ENCODE assay signal across 18 cellular contexts in the genomic region with DNA sequence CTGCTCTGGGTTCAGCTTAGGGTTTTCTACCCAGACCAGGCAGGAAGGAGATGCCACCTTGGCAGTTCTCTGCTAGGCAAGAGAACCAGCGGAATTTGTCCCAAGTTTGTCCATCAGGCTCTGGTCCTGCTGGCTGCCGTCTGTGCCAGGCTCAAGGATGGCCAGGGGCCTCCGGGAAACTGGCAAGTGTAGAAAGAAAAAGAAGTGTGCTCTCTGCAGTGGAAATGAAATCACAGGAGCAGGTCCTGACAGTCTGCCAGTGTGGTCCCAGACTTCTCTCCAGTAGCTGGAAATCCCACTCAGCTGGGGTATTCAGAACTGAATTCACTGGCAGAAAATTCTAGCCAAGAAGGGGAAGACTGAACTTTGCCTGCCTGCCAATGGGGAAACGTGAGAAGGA.
DNase-seq lines count a peak whose midpoint lies in the region; ATAC-seq and TF ChIP-seq lines count a peak whose summit lies in the region.
"Had no signal": no experiment of that assay in that cellular context is flagged by ENCODE, and none has a peak within 500 bp of the region (broad histone marks: within the 10 kb centered on the region; RNA-seq: fewer than 3 reads in every experiment).

No MANE protein-coding gene starts in this region.

- H3K4me1 ChIP-seq in endodermal cell (ENCODE audit: control insufficient read depth, insufficient read depth, low read length) (peaks cover 6% of the 10 kb centered on the region), left lung (peaks cover 26 to 41% of the 10 kb centered on the region in 2 donors)

- WGBS in endodermal cell (ENCODE audit: insufficient coverage in 1 of 2, insufficient read length in 1 of 2), 2 experiments = 92 to 100% methylated on average over 1 to 4 of the region's 4 CpGs

- POLR2A ChIA-PET in RWPE1 (lab: Yijun Ruan, JAX; ENCODE audit: low non-redundant PET) = no interaction called here

- H3K4me1 Mint-ChIP-seq in endodermal cell (peaks cover 20% of the 10 kb centered on the region), osteocyte (ENCODE audit: unreplicated experiment) (peaks cover 74% of the 10 kb centered on the region)
- peaks cover 28 to 46% of the 10 kb centered on the region in 2 donors for H3K4me1 Mint-ChIP-seq in stimulated activated naive B cell treated with anti-CD40 and anti-IgM and Interleukin-4, amounts not matched to agents 10 μg/mL and 1 μg/mL and 100 μg/mL, for 72 hours

- H3K27me3 Mint-ChIP-seq in endodermal cell (ENCODE audit: insufficient read depth) (no peaks in the 10 kb centered on the region), osteocyte (ENCODE audit: unreplicated experiment) (no peaks in the 10 kb centered on the region)
- H3K27me3 Mint-ChIP-seq in stimulated activated naive B cell treated with anti-CD40 and anti-IgM and Interleukin-4, amounts not matched to agents 10 μg/mL and 1 μg/mL and 100 μg/mL, for 72 hours = no peaks in the 10 kb centered on the region
- H3K27me3 Mint-ChIP-seq: activated naive CD8-positive, alpha-beta T cell treated with anti-CD3 and anti-CD28 coated beads for 36 hours had no signal

- no peaks in the 10 kb centered on the region for H3K36me3 ChIP-seq in endodermal cell (ENCODE audit: control insufficient read depth, insufficient read depth, low read length)
- H3K36me3 ChIP-seq in left lung = peaks cover 0 to 48% of the 10 kb centered on the region in 2 donors
- H3K36me3 ChIP-seq: BE2C, HAP-1 had no signal

- intact Hi-C loops in left lung (cut with DNase I) = no loop called here

- H3K27ac ChIP-seq in RWPE1 (peak overlapping the region; percentile 20), endodermal cell (ENCODE audit: low read depth, low read length) (peak overlapping the region; percentile 22), left lung (no peak overlapping the region)
- H3K27ac ChIP-seq: lower lobe of right lung had no signal

- H3K9ac ChIP-seq in endodermal cell (ENCODE audit: extremely low read depth, low read length, poor library complexity, severe bottlenecking) = no peak overlapping the region

- no peak overlapping the region for H3K4me3 Mint-ChIP-seq in endodermal cell
- no peak overlapping the region for H3K4me3 Mint-ChIP-seq in osteocyte (ENCODE audit: unreplicated experiment)
- no peak overlapping the region for H3K4me3 Mint-ChIP-seq in stimulated activated naive B cell treated with anti-CD40 and anti-IgM and Interleukin-4, amounts not matched to agents 10 μg/mL and 1 μg/mL and 100 μg/mL, for 72 hours
- H3K4me3 Mint-ChIP-seq: activated naive CD8-positive, alpha-beta T cell treated with anti-CD3 and anti-CD28 coated beads for 36 hours had no signal

- H3K9me3 Mint-ChIP-seq in endodermal cell (no peaks in the 10 kb centered on the region), osteocyte (ENCODE audit: unreplicated experiment) (no peaks in the 10 kb centered on the region)
- no peaks in the 10 kb centered on the region for H3K9me3 Mint-ChIP-seq in stimulated activated naive B cell treated with anti-CD40 and anti-IgM and Interleukin-4, amounts not matched to agents 10 μg/mL and 1 μg/mL and 100 μg/mL, for 72 hours
- H3K9me3 Mint-ChIP-seq: activated naive CD8-positive, alpha-beta T cell treated with anti-CD3 and anti-CD28 coated beads for 36 hours had no signal

- H3K36me3 Mint-ChIP-seq in endodermal cell (ENCODE audit: low read depth) (no peaks in the 10 kb centered on the region), osteocyte (ENCODE audit: unreplicated experiment) (peaks cover 2% of the 10 kb centered on the region)
- peaks cover 50 to 72% of the 10 kb centered on the region in 2 donors for H3K36me3 Mint-ChIP-seq in stimulated activated naive B cell treated with anti-CD40 and anti-IgM and Interleukin-4, amounts not matched to agents 10 μg/mL and 1 μg/mL and 100 μg/mL, for 72 hours

- no peak overlapping the region for H3K27ac Mint-ChIP-seq in endodermal cell
- H3K27ac Mint-ChIP-seq in osteocyte (ENCODE audit: unreplicated experiment) = peak overlapping the region; percentile 63
- H3K27ac Mint-ChIP-seq in stimulated activated naive B cell treated with anti-CD40 and anti-IgM and Interleukin-4, amounts not matched to agents 10 μg/mL and 1 μg/mL and 100 μg/mL, for 72 hours = no peak overlapping the region
- H3K27ac Mint-ChIP-seq: activated naive CD8-positive, alpha-beta T cell treated with anti-CD3 and anti-CD28 coated beads for 36 hours had no signal

- TF ChIP-seq CTCF in RWPE1 (conservative IDR thresholded peaks at IDR 0.05; ENCODE audit: low read depth) = no peak
- TF ChIP-seq CTCF in endodermal cell (conservative IDR thresholded peaks at IDR 0.05) = no peak
- no peak for TF ChIP-seq CTCF in osteocyte (IDR thresholded peaks at IDR 0.05)
- no peak for TF ChIP-seq CTCF in left lung (IDR thresholded peaks at IDR 0.05)

- H3K9me3 ChIP-seq in endodermal cell (ENCODE audit: control insufficient read depth, low read length) = no peaks in the 10 kb centered on the region
- H3K9me3 ChIP-seq in left lung = no peaks in the 10 kb centered on the region
- H3K9me3 ChIP-seq: BE2C, HAP-1, lower lobe of right lung, stomach had no signal

- ATAC-seq in left lung = no peak
- ATAC-seq in stimulated activated naive B cell treated with anti-CD40 and anti-IgM and Interleukin-4, amounts not matched to agents 10 μg/mL and 1 μg/mL and 100 μg/mL, for 72 hours (replicated peaks) = no peak
- ATAC-seq: K562, lower lobe of right lung had no signal

- H3K4me3 ChIP-seq in endodermal cell (ENCODE audit: low read length) (no peak overlapping the region), left lung (no peak overlapping the region)
- H3K4me3 ChIP-seq: HAP-1, K562, lower lobe of right lung, stomach had no signal

- CTCF ChIA-PET in RWPE1 (lab: Yijun Ruan, JAX) = interaction anchor here (0.5 kb wide), 1 partner anchor 11 kb away, joined by 3 read pairs; no protein-coding TSS in a partner anchor

- DNase-seq in Ammon's horn (ENCODE audit: low spot score) (peak; percentile 64), RWPE1 (ENCODE audit: low spot score) (no peak), endodermal cell (no peak), osteocyte (ENCODE audit: extremely low spot score, unreplicated experiment) (no peak), left lung (no peak), AML-193 (lab: John Stamatoyannopoulos, UW) (no peak), NCI-H1436 treated with DMSO at 0.1 percent for 48 hours (lab: John Stamatoyannopoulos, UW) (no peak)
- DNase-seq in stimulated activated naive B cell treated with anti-CD40 and anti-IgM and Interleukin-4, amounts not matched to agents 10 μg/mL and 1 μg/mL and 100 μg/mL, for 72 hours = no peak
- DNase-seq: activated naive CD8-positive, alpha-beta T cell treated with anti-CD3 and anti-CD28 coated beads for 36 hours; BE2C; cortex of kidney; DMS79 treated with DMSO at 0.1 percent for 48 hours; lower lobe of right lung; NCI-H2227 treated with DMSO at 0.1 percent for 48 hours; occipital lobe; stomach had no signal

- H3K27me3 ChIP-seq in endodermal cell (ENCODE audit: control insufficient read depth, insufficient read depth, low read length, poor library complexity, severe bottlenecking) = no peaks in the 10 kb centered on the region
- no peaks in the 10 kb centered on the region for H3K27me3 ChIP-seq in left lung
- H3K27me3 ChIP-seq: BE2C, stomach had no signal

Comparison
In these comparisons a context has a peak if more than half of its experiments do, and no peak if none do; other contexts are left out.
1. H3K27ac ChIP-seq: peak in RWPE1 (single experiment) and endodermal cell (single experiment); none in left lung (0 of 2).